Comparison of ENCODE assay signal across 8 cellular contexts in the genomic region with DNA sequence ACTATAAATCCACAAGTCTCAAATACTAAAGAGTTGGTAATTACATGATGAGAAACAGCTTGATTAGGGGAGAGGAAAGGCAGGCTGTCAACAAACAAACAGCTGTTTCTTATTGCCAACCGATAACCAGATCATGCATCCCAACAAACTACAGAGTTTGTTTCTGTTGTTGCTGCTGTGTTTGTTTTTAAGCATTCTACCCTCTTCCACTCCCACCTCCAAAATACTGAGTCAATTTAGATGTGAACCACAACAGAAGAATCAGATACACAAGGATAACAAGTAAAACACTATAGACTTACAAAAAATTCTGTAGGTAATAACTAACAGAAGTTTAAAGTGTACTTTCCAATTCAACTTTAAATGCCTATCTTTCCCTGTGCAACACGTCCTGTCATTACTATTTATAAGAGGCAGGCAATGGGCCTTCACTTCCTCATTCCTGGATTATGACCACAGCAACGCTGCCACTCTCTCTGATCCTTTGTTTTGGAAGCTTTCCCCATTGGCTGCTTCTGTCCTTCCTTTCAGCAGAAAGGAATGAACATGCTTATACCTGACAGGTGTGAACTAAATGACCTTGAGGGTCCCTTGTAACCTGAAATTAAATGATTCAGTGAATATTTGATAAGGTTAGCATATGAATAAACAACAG.
A peak's percentile ranks its signal among the peaks of the same experiment; 100 is the strongest.
DNase-seq lines count a peak whose midpoint lies in the region; ATAC-seq, FAIRE-seq and TF ChIP-seq lines count a peak whose summit lies in the region.

No MANE protein-coding gene starts in this region.

- H3K9ac ChIP-seq in astrocyte (ENCODE audit: low read length) (no peak overlapping the region), keratinocyte (ENCODE audit: control insufficient read depth, extremely low read depth, insufficient read depth, low read length) (no peak overlapping the region)

- peak overlapping the region; percentile 1 for H3K4me3 Mint-ChIP-seq in astrocyte (ENCODE audit: unreplicated experiment)

- H3K9me3 ChIP-seq in astrocyte (ENCODE audit: insufficient read depth, low read depth, low read length) (no peaks in the 10 kb centered on the region), keratinocyte (ENCODE audit: control insufficient read depth, low read depth, low read length) (no peaks in the 10 kb centered on the region)

- H3K36me3 ChIP-seq in astrocyte (ENCODE audit: insufficient read depth, low read length): no peaks in the 10 kb centered on the region
- H3K36me3 ChIP-seq in keratinocyte (ENCODE audit: control insufficient read depth in 2 of 2, extremely low read depth in 1 of 2, insufficient read depth in 2 of 2, low read length in 2 of 2): peaks cover 0 to 4% of the 10 kb centered on the region in 2 experiments

- H3K9me1 ChIP-seq in keratinocyte (ENCODE audit: control insufficient read depth, extremely low read depth, insufficient read depth, low read length): no peaks in the 10 kb centered on the region

- FAIRE-seq in astrocyte (lab: Jason Lieb, UNC) (peak; percentile 47), keratinocyte (lab: Jason Lieb, UNC) (peak; percentile 96)

- H3K27me3 Mint-ChIP-seq in astrocyte (ENCODE audit: low read depth, unreplicated experiment): no peaks in the 10 kb centered on the region

- H3K27ac Mint-ChIP-seq in astrocyte (ENCODE audit: unreplicated experiment): peak overlapping the region; percentile 94

- H3K9me3 Mint-ChIP-seq in astrocyte (ENCODE audit: unreplicated experiment): no peaks in the 10 kb centered on the region

- no peaks in the 10 kb centered on the region for H3K79me2 ChIP-seq in astrocyte (ENCODE audit: insufficient read depth, low read length)
- H3K79me2 ChIP-seq in keratinocyte (ENCODE audit: control insufficient read depth, insufficient read depth, low read length): no peaks in the 10 kb centered on the region

- in situ Hi-C loops in KBM-7 (cut with MboI; ENCODE audit: low pct_unique_long_range_greater_than_20kb, low sequenced_read_pairs): no loop called here

- peaks cover 8% of the 10 kb centered on the region for H3K4me1 ChIP-seq in astrocyte (ENCODE audit: insufficient read depth, low read length)
- peaks cover 11% of the 10 kb centered on the region for H3K4me1 ChIP-seq in keratinocyte (ENCODE audit: control insufficient read depth, extremely low read depth, insufficient read depth, low read length)

- H3K27me3 ChIP-seq in astrocyte (ENCODE audit: insufficient read depth, low read length) (no peaks in the 10 kb centered on the region), keratinocyte (ENCODE audit: control insufficient read depth, extremely low read depth, insufficient read depth, low read length) (no peaks in the 10 kb centered on the region)

- POLR2A ChIA-PET in GM10248 (lab: Yijun Ruan, JAX): interaction anchor here (0.6 kb wide), 1 partner anchor 553 kb away, joined by 3 read pairs; no protein-coding TSS in a partner anchor

- CTCF ChIA-PET in GM10248 (lab: Yijun Ruan, JAX): interaction anchor here (1.0 to 1.6 kb wide), 4 partner anchors 9 to 13 kb away, joined by 3 to 6 read pairs (median 4); no protein-coding TSS in a partner anchor

- H3K4me2 ChIP-seq in astrocyte (ENCODE audit: low read length): peak overlapping the region; percentile 27
- peak overlapping the region; percentile 3 for H3K4me2 ChIP-seq in keratinocyte (ENCODE audit: control insufficient read depth, extremely low read depth, insufficient read depth, low read depth, low read length)

- TF ChIP-seq CTCF in astrocyte (IDR thresholded peaks at IDR 0.05; ENCODE audit: insufficient read depth, low read depth, low read length) (no peak), keratinocyte (optimal IDR thresholded peaks at IDR 0.05 in 1 of 3, IDR thresholded peaks at IDR 0.05 in 1 of 3, conservative IDR thresholded peaks at IDR 0.05 in 1 of 3; ENCODE audit: extremely low read depth in 1 of 3, insufficient read depth in 2 of 3, low read length in 3 of 3) (no peak), GM10248 (IDR thresholded peaks at IDR 0.05; ENCODE audit: control extremely low read depth, extremely low read depth, low read depth, missing control alignments) (no peak)

- ATAC-seq in HG02571 (IDR thresholded peaks at IDR 0.05; ENCODE audit: unreplicated experiment) (no peak), HG02970 (IDR thresholded peaks at IDR 0.05; ENCODE audit: low FRiP score, unreplicated experiment) (no peak)

- H4K20me1 ChIP-seq in astrocyte (ENCODE audit: insufficient read depth, low read length) (no peaks in the 10 kb centered on the region), keratinocyte (ENCODE audit: control insufficient read depth, extremely low read depth, insufficient read depth, low read length) (no peaks in the 10 kb centered on the region)

- dilution Hi-C loops in keratinocyte (cut with MboI; ENCODE audit: extremely low pct_ligation_motif_present, low sequenced_read_pairs): no loop called here

- H3K4me3 ChIP-seq in astrocyte (ENCODE audit: insufficient read depth, low read depth, low read length): no peak overlapping the region
- H3K4me3 ChIP-seq in keratinocyte (ENCODE audit: control insufficient read depth in 2 of 3, extremely low read depth in 1 of 3, insufficient read depth in 2 of 3, low read depth in 1 of 3, low read length in 3 of 3): no peak overlapping the region

- H3K27ac ChIP-seq in astrocyte (ENCODE audit: low read depth, low read length) (peak overlapping the region; percentile 5), keratinocyte (ENCODE audit: control insufficient read depth, insufficient read depth, low read length) (no peak overlapping the region)

- no peaks in the 10 kb centered on the region for H3K36me3 Mint-ChIP-seq in astrocyte (ENCODE audit: low read depth, unreplicated experiment)

- H2AFZ ChIP-seq in astrocyte (ENCODE audit: low read depth, low read length) (peak overlapping the region; percentile 13), keratinocyte (ENCODE audit: control insufficient read depth, low read length) (peak overlapping the region; percentile 64)

- DNase-seq in A172 (ENCODE audit: low spot score): peak; percentile 61
- DNase-seq in KBM-7: peak; percentile 63
- peak; percentile 66 for DNase-seq in astrocyte (ENCODE audit: low read depth)
- no peak for DNase-seq in keratinocyte (ENCODE audit: low read depth, low spot score)
- DNase-seq in NCI-H1436 treated with DMSO at 0.1 percent for 48 hours (lab: John Stamatoyannopoulos, UW): no peak
- DNase-seq in GM10248 (ENCODE audit: extremely low spot score): no peak

- H3K4me1 Mint-ChIP-seq in astrocyte (ENCODE audit: low read depth, unreplicated experiment): peaks cover 19% of the 10 kb centered on the region

Comparison
In these comparisons a context has a peak if more than half of its experiments do, and no peak if none do; other contexts are left out.
1. DNase-seq: peak in A172 (single experiment), KBM-7 (single experiment) and astrocyte (single experiment); none in keratinocyte (single experiment), NCI-H1436 treated with DMSO at 0.1 percent for 48 hours (single experiment) and GM10248 (single experiment).